8 cellular contexts compared by ENCODE assay signal in the genomic region with DNA sequence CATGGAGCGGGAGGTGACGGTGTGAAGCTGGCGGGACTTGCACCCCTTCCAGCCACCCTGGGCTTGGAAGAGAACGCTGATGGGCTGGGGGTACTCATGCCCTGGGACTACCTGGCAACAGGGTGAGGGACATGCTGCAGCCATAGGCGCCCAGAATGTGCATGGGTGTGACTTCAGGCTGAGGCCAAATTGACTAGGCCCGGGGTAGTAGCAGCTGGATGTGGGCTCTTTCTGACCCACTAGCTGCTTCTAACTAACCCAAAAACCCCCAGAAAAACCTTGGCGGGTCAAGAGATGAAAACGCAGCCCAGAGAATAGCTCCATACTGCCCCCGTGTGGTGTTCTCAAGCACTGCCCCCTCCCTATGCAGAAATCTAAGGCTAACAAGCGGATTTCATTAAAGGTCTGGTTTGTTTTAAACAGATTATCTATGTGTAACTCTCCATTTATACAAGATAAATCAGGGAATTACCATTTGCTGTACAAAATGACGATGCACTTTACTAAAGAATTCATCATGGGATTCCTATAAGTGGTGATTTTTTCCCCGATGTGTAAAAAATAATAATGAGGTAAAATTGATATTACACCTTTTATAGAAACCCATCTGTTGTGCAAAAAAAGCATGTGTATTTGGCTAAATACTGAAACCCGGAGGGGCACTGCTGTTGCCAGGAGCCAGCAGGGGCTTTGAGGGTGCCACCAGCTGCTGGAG. TPM values are rescaled to one million over a fixed set of nuclear protein-coding genes. Genes with fewer than 3 reads are reported as not detected.
DNase-seq lines count a peak whose midpoint lies in the region; ATAC-seq, FAIRE-seq and TF ChIP-seq lines count a peak whose summit lies in the region.

No MANE protein-coding gene starts in this region.

- peaks cover 12 to 20% (median 19%) of the 10 kb centered on the region in 3 donors for H3K4me1 ChIP-seq in pancreas

- FAIRE-seq in GM12892 (lab: Jason Lieb, UNC) (peak; percentile 65), pancreas (lab: Jason Lieb, UNC) (no peak)

- H3K9me3 Mint-ChIP-seq in activated T-cell treated with anti-CD3 and anti-CD28 coated beads, Interleukin-2, amount 50 U/mL, for 72 hours, result no peaks in the 10 kb centered on the region

- peak; percentile 98 for TF ChIP-seq CTCF in AG10803 (conservative IDR thresholded peaks at IDR 0.05; ENCODE audit: low read length)
- TF ChIP-seq CTCF in fibroblast of pulmonary artery (IDR thresholded peaks at IDR 0.05; ENCODE audit: low read length, missing control alignments), result peak; percentile 95
- TF ChIP-seq CTCF in pancreas (IDR thresholded peaks at IDR 0.05), result peak; percentile 73 to 87 (median 84)

- 30 to 34% methylated on average over 13 of the region's 13 CpGs for WGBS in pancreas, 2 donors

- H3K27ac Mint-ChIP-seq in activated T-cell treated with anti-CD3 and anti-CD28 coated beads, Interleukin-2, amount 50 U/mL, for 72 hours, result no peak overlapping the region

- no peak for TF ChIP-seq POLR2A in GM12892 (IDR thresholded peaks at IDR 0.05; ENCODE audit: low read depth, low read length)

- no peak overlapping the region for H3K27ac ChIP-seq in pancreas

- H3K4me3 ChIP-seq in AG10803 (ENCODE audit: low read length), result no peak overlapping the region
- no peak overlapping the region for H3K4me3 ChIP-seq in fibroblast of pulmonary artery (replicated peaks; ENCODE audit: low read depth, low read length)
- H3K4me3 ChIP-seq in pancreas, result no peak overlapping the region

- no peaks in the 10 kb centered on the region for H3K27me3 ChIP-seq in pancreas

- no peaks in the 10 kb centered on the region for H3K36me3 ChIP-seq in pancreas

- H3K4me1 Mint-ChIP-seq in activated T-cell treated with anti-CD3 and anti-CD28 coated beads, Interleukin-2, amount 50 U/mL, for 72 hours (ENCODE audit: low read depth), result peaks cover 37% of the 10 kb centered on the region

- ATAC-seq in activated T-cell treated with anti-CD3 and anti-CD28 coated beads, Interleukin-2, amount 50 U/mL, for 72 hours (replicated peaks in 1 of 2), result peak; percentile 18 to 32
- ATAC-seq in pancreas (peak in 3 of 4 donors; percentile 22 to 48 (median 44)), HG03045 (IDR thresholded peaks at IDR 0.05; ENCODE audit: unreplicated experiment) (no peak), GM21423 (IDR thresholded peaks at IDR 0.05; ENCODE audit: unreplicated experiment) (no peak)

- no peaks in the 10 kb centered on the region for H3K9me3 ChIP-seq in pancreas

- no peaks in the 10 kb centered on the region for H3K36me3 Mint-ChIP-seq in activated T-cell treated with anti-CD3 and anti-CD28 coated beads, Interleukin-2, amount 50 U/mL, for 72 hours (ENCODE audit: insufficient read depth in 2 of 2)

- peak overlapping the region; percentile 60 to 84 for H3K4me3 Mint-ChIP-seq in activated T-cell treated with anti-CD3 and anti-CD28 coated beads, Interleukin-2, amount 50 U/mL, for 72 hours

- DNase-seq in AG10803 (ENCODE audit: low read depth) (peak; percentile 41), GM12892 (ENCODE audit: insufficient read length) (no peak), NCI-H748 treated with DMSO at 0.1 percent for 48 hours (lab: John Stamatoyannopoulos, UW) (peak; percentile 41), fibroblast of pulmonary artery (ENCODE audit: low read depth) (peak; percentile 64), pancreas (peak in 2 of 6 donors; percentile 55 to 68)
- peak; percentile 67 to 79 for DNase-seq in activated T-cell treated with anti-CD3 and anti-CD28 coated beads, Interleukin-2, amount 50 U/mL, for 72 hours

- H3K27me3 Mint-ChIP-seq in activated T-cell treated with anti-CD3 and anti-CD28 coated beads, Interleukin-2, amount 50 U/mL, for 72 hours (ENCODE audit: low read depth), result peaks cover 33% of the 10 kb centered on the region

- intact Hi-C loops in pancreas (cut with DNase I), result loop anchor here in 2 of 3 donors (5.0 to 10.0 kb wide), 2 partner anchors 58 to 60 kb away; no protein-coding TSS in a partner anchor

RNA-seq across cellular contexts. Expression of a gene that starts 4.2 kb away (rescaled TPM):
- polyA plus RNA-seq in GM12892 (2012; ENCODE audit: missing spikeins), result 2.2 TPM
- 1 to 10 TPM; 6.5 to 8.2 TPM for total RNA-seq in activated T-cell treated with anti-CD3 and anti-CD28 coated beads, Interleukin-2, amount 50 U/mL, for 72 hours
- total RNA-seq in pancreas, result 10 to 100 TPM; 13.0 to 30.8 (median 15.3) TPM
- 10 to 100 TPM; 46.6 to 69.9 TPM for polyA plus RNA-seq in pancreas

RNA-seq across cellular contexts. Expression of a gene that starts 12.0 kb away (rescaled TPM):
- polyA plus RNA-seq in GM12892 (2012; ENCODE audit: missing spikeins), result 7.5 TPM
- 10 to 100 TPM; 30.3 to 42.1 TPM for total RNA-seq in activated T-cell treated with anti-CD3 and anti-CD28 coated beads, Interleukin-2, amount 50 U/mL, for 72 hours
- total RNA-seq in pancreas, result 10 to 100 TPM; 12.8 to 27.9 (median 18.9) TPM
- 10 to 100 TPM; 35.3 to 38.6 TPM for polyA plus RNA-seq in pancreas

RNA-seq across cellular contexts. Expression of a gene that starts 17.3 kb away (rescaled TPM):
- 27.1 TPM for polyA plus RNA-seq in GM12892 (2012; ENCODE audit: missing spikeins)
- 10 to 100 TPM; 29.7 to 31.9 TPM for total RNA-seq in activated T-cell treated with anti-CD3 and anti-CD28 coated beads, Interleukin-2, amount 50 U/mL, for 72 hours
- 10 to 100 TPM in 4 of 6 donors, 1 to 10 TPM in 2; 7.1 to 13.6 (median 11.9) TPM for total RNA-seq in pancreas
- polyA plus RNA-seq in pancreas, result 10 to 100 TPM in 1 of 2 donors, 1 to 10 TPM in 1; 9.7 to 10.9 TPM

RNA-seq across cellular contexts. Expression of a gene that starts 34.0 kb away (rescaled TPM):
- not detected for polyA plus RNA-seq in GM12892 (2012; ENCODE audit: missing spikeins)
- 1 to 10 TPM; 3.4 to 4.4 TPM for total RNA-seq in activated T-cell treated with anti-CD3 and anti-CD28 coated beads, Interleukin-2, amount 50 U/mL, for 72 hours
- not detected for total RNA-seq in pancreas
- polyA plus RNA-seq in pancreas, result not detected

RNA-seq across cellular contexts. Expression of a gene that starts 57.3 kb away (rescaled TPM):
- not detected for polyA plus RNA-seq in GM12892 (2012; ENCODE audit: missing spikeins)
- total RNA-seq in activated T-cell treated with anti-CD3 and anti-CD28 coated beads, Interleukin-2, amount 50 U/mL, for 72 hours, result not detected
- not detected for total RNA-seq in pancreas
- polyA plus RNA-seq in pancreas, result not detected

Comparison
In these comparisons a context has a peak if more than half of its experiments do, and no peak if none do; other contexts are left out.
1. ATAC-seq: peak in activated T-cell treated with anti-CD3 and anti-CD28 coated beads, Interleukin-2, amount 50 U/mL, for 72 hours (2 of 2) and pancreas (3 of 4); none in HG03045 (single experiment) and GM21423 (single experiment).
2. Peak in every context shown above with its lines, with median percentiles within 50 percentile points of each other: CTCF ChIP-seq.